In genomic region chr16:10583269-10583668, GRCh38 we compare ENCODE assay signal across 32 cellular contexts. TPM values are rescaled to one million over a fixed set of nuclear protein-coding genes. Genes with fewer than 3 reads are reported as not detected.
"Had no signal": no experiment of that assay in that cellular context is flagged by ENCODE, and none has a peak within 500 bp of the region (broad histone marks: within the 10 kb centered on the region; RNA-seq: fewer than 3 reads in every experiment).

No MANE protein-coding gene starts in this region.

- H3K9me3 Mint-ChIP-seq: activated CD4-positive, alpha-beta memory T cell treated with anti-CD3 and anti-CD28 coated beads for 36 hours; activated CD4-positive, alpha-beta T cell treated with anti-CD3 and anti-CD28 coated beads, Interleukin-2, amount 10 ng/mL, durations not matched to agents 24 days and 14 days; activated naive CD4-positive, alpha-beta T cell treated with anti-CD3 and anti-CD28 coated beads, Interleukin-2, amount 10 ng/mL, durations not matched to agents 7 days and 5 days; activated naive CD4-positive, alpha-beta T cell treated with anti-CD3 and anti-CD28 coated beads, Interleukin-2, amount 50 U/mL, for 72 hours; activated naive CD8-positive, alpha-beta T cell treated with anti-CD3 and anti-CD28 coated beads, Interleukin-2, amount 10 ng/mL, durations not matched to agents 7 days and 5 days; activated T-cell treated with anti-CD3 and anti-CD28 coated beads, Interleukin-2, amount 50 U/mL, for 24 hours; activated T-cell treated with anti-CD3 and anti-CD28 coated beads, Interleukin-2, amount 50 U/mL, for 72 hours; central memory CD8-positive, alpha-beta T cell; effector memory CD8-positive, alpha-beta T cell; T-helper 2 cell treated with Interferon-gamma antibody and Interleukin-4, amounts not matched to agents 5 μg/mL and 100 μg/mL, for 36 hours had no signal

- H3K36me3 ChIP-seq: brain microvascular endothelial cell, esophagus squamous epithelium, gastroesophageal sphincter, heart right ventricle, WERI-Rb-1 had no signal

- H3K27me3 ChIP-seq: brain microvascular endothelial cell had no signal

- H3K4me3 Mint-ChIP-seq: activated CD4-positive, alpha-beta memory T cell treated with anti-CD3 and anti-CD28 coated beads for 36 hours; activated CD4-positive, alpha-beta T cell treated with anti-CD3 and anti-CD28 coated beads for 36 hours; activated CD4-positive, alpha-beta T cell treated with anti-CD3 and anti-CD28 coated beads, Interleukin-2, amount 10 ng/mL, durations not matched to agents 24 days and 14 days; activated naive CD4-positive, alpha-beta T cell treated with anti-CD3 and anti-CD28 coated beads, Interleukin-2, amount 10 ng/mL, durations not matched to agents 7 days and 5 days; activated naive CD8-positive, alpha-beta T cell treated with anti-CD3 and anti-CD28 coated beads, Interleukin-2, amount 10 ng/mL, durations not matched to agents 7 days and 5 days; activated T-cell treated with anti-CD3 and anti-CD28 coated beads, Interleukin-2, amount 50 U/mL, for 24 hours; activated T-cell treated with anti-CD3 and anti-CD28 coated beads, Interleukin-2, amount 50 U/mL, for 72 hours; central memory CD8-positive, alpha-beta T cell; effector memory CD8-positive, alpha-beta T cell; T-helper 17 cell; T-helper 2 cell treated with Interferon-gamma antibody and Interleukin-4, amounts not matched to agents 5 μg/mL and 100 μg/mL, for 36 hours had no signal

- H3K4me1 Mint-ChIP-seq: activated CD4-positive, alpha-beta T cell treated with anti-CD3 and anti-CD28 coated beads for 36 hours; activated naive CD4-positive, alpha-beta T cell treated with anti-CD3 and anti-CD28 coated beads, Interleukin-2, amount 10 ng/mL, durations not matched to agents 7 days and 5 days; central memory CD8-positive, alpha-beta T cell; T-helper 17 cell had no signal

- FAIRE-seq: astrocyte, endometrium, endothelial cell of umbilical vein had no signal

- ATAC-seq: activated CD4-positive, alpha-beta T cell treated with anti-CD3 and anti-CD28 coated beads for 36 hours; activated naive CD4-positive, alpha-beta T cell treated with anti-CD3 and anti-CD28 coated beads, Interleukin-2, amount 50 U/mL, for 72 hours; activated T-cell treated with anti-CD3 and anti-CD28 coated beads, Interleukin-2, amount 50 U/mL, for 72 hours; effector memory CD8-positive, alpha-beta T cell; gastroesophageal sphincter; heart right ventricle; T-helper 17 cell had no signal

- H3K27ac ChIP-seq: brain microvascular endothelial cell, coronary artery, esophagus squamous epithelium, gastroesophageal sphincter, heart right ventricle, WERI-Rb-1 had no signal

- H3K4me3 ChIP-seq: coronary artery, esophagus squamous epithelium, gastroesophageal sphincter, heart right ventricle had no signal

- DNase-seq: activated CD4-positive, alpha-beta memory T cell treated with anti-CD3 and anti-CD28 coated beads for 36 hours; activated CD4-positive, alpha-beta T cell treated with anti-CD3 and anti-CD28 coated beads for 36 hours; activated CD4-positive, alpha-beta T cell treated with anti-CD3 and anti-CD28 coated beads, Interleukin-2, amount 10 ng/mL, durations not matched to agents 24 days and 14 days; activated CD4-positive, CD25-positive, alpha-beta regulatory T cell; activated CD4-positive, CD25-positive, alpha-beta regulatory T cell treated with anti-CD3 and anti-CD28 coated beads, Interleukin-2, amount 50 U/mL, for 72 hours; activated CD8-positive, alpha-beta memory T cell treated with anti-CD3 and anti-CD28 coated beads, Interleukin-2, amount 50 U/mL, for 48 hours; activated gamma-delta T cell; activated naive CD4-positive, alpha-beta T cell; activated naive CD4-positive, alpha-beta T cell treated with anti-CD3 and anti-CD28 coated beads, Interleukin-2, amount 10 ng/mL, durations not matched to agents 7 days and 5 days; activated naive CD8-positive, alpha-beta T cell treated with anti-CD3 and anti-CD28 coated beads, Interleukin-2, amount 10 ng/mL, durations not matched to agents 7 days and 5 days; activated T-cell treated with anti-CD3 and anti-CD28 coated beads for 4 hours; activated T-cell treated with anti-CD3 and anti-CD28 coated beads, Interleukin-2, amount 50 U/mL, for 24 hours; activated T-cell treated with anti-CD3 and anti-CD28 coated beads, Interleukin-2, amount 50 U/mL, for 72 hours; brain microvascular endothelial cell; dermis blood vessel endothelial cell; effector CD4-positive, alpha-beta T cell; effector memory CD8-positive, alpha-beta T cell; esophagus squamous epithelium; foreskin melanocyte; heart right ventricle; T-helper 1 cell; T-helper 17 cell; T1000; WERI-Rb-1 had no signal

- H3K9me3 ChIP-seq: esophagus squamous epithelium, gastroesophageal sphincter, heart right ventricle had no signal

- H3K36me3 Mint-ChIP-seq: activated CD4-positive, alpha-beta memory T cell treated with anti-CD3 and anti-CD28 coated beads for 36 hours; activated naive CD4-positive, alpha-beta T cell treated with anti-CD3 and anti-CD28 coated beads, Interleukin-2, amount 10 ng/mL, durations not matched to agents 7 days and 5 days; activated naive CD4-positive, alpha-beta T cell treated with anti-CD3 and anti-CD28 coated beads, Interleukin-2, amount 50 U/mL, for 72 hours; activated naive CD8-positive, alpha-beta T cell treated with anti-CD3 and anti-CD28 coated beads, Interleukin-2, amount 10 ng/mL, durations not matched to agents 7 days and 5 days had no signal

- H3K27ac Mint-ChIP-seq: activated CD4-positive, alpha-beta memory T cell treated with anti-CD3 and anti-CD28 coated beads for 36 hours; activated CD4-positive, alpha-beta T cell treated with anti-CD3 and anti-CD28 coated beads for 36 hours; activated CD4-positive, alpha-beta T cell treated with anti-CD3 and anti-CD28 coated beads, Interleukin-2, amount 10 ng/mL, durations not matched to agents 24 days and 14 days; activated naive CD4-positive, alpha-beta T cell treated with anti-CD3 and anti-CD28 coated beads, Interleukin-2, amount 10 ng/mL, durations not matched to agents 7 days and 5 days; activated naive CD4-positive, alpha-beta T cell treated with anti-CD3 and anti-CD28 coated beads, Interleukin-2, amount 50 U/mL, for 72 hours; activated naive CD8-positive, alpha-beta T cell treated with anti-CD3 and anti-CD28 coated beads, Interleukin-2, amount 10 ng/mL, durations not matched to agents 7 days and 5 days; activated T-cell treated with anti-CD3 and anti-CD28 coated beads, Interleukin-2, amount 50 U/mL, for 24 hours; activated T-cell treated with anti-CD3 and anti-CD28 coated beads, Interleukin-2, amount 50 U/mL, for 72 hours; effector memory CD8-positive, alpha-beta T cell; T-helper 17 cell; T-helper 2 cell treated with Interferon-gamma antibody and Interleukin-4, amounts not matched to agents 5 μg/mL and 100 μg/mL, for 36 hours had no signal

RNA-seq across cellular contexts. Expression of gene EMP2, which starts 2.9 kb away (rescaled TPM):
- total RNA-seq: activated CD4-positive, alpha-beta memory T cell treated with anti-CD3 and anti-CD28 coated beads for 36 hours; activated CD4-positive, alpha-beta T cell treated with anti-CD3 and anti-CD28 coated beads for 36 hours; activated CD4-positive, alpha-beta T cell treated with anti-CD3 and anti-CD28 coated beads, Interleukin-2, amount 10 ng/mL, durations not matched to agents 24 days and 14 days; activated naive CD4-positive, alpha-beta T cell treated with anti-CD3 and anti-CD28 coated beads, Interleukin-2, amount 50 U/mL, for 72 hours; activated naive CD8-positive, alpha-beta T cell treated with anti-CD3 and anti-CD28 coated beads, Interleukin-2, amount 10 ng/mL, durations not matched to agents 7 days and 5 days; T-helper 17 cell had no signal
